Comparison of ENCODE assay signal across 24 cellular contexts in the genomic region with DNA sequence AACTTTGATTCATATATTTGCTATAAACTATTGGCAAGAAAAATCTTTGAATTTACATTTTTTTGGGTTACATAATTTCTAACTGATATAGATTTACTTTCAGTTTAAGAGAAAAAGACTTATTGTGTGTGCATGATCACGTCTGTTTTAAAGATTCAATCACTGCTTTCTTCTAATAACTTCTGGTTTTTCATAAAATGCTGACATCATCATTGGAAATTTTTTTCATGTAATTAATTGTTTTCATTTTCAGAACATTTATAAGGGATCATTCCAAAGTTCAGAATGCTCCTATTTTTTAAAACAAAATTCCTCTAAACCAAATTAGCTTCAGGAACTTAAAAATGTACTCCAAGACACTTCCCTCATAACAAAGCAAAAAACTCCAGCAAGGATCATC.
"Had no signal": no experiment of that assay in that cellular context is flagged by ENCODE, and none has a peak within 500 bp of the region (broad histone marks: within the 10 kb centered on the region; RNA-seq: fewer than 3 reads in every experiment).

No MANE protein-coding gene starts in this region.

- H3K4me3 ChIP-seq: heart right ventricle, testis, transverse colon had no signal

- H3K36me3 ChIP-seq: heart right ventricle, transverse colon had no signal

- H3K27ac ChIP-seq: foreskin keratinocyte, heart right ventricle, testis, transverse colon had no signal

- H3K27me3 ChIP-seq: foreskin keratinocyte, heart right ventricle, testis, transverse colon had no signal

- H3K9me3 ChIP-seq: testis had no signal

- ATAC-seq: activated T-cell treated with anti-CD3 and anti-CD28 coated beads, Interleukin-2, amount 50 U/mL, for 4 hours; activated T-helper 17 cell treated with anti-CD3 and anti-CD28 coated beads, Interleukin-2, amount 50 U/mL, for 72 hours; effector memory CD8-positive, alpha-beta T cell; esophagus mucosa; foreskin keratinocyte; heart right ventricle; right cardiac atrium; stimulated activated naive CD8-positive, alpha-beta T cell treated with anti-CD3 and anti-CD28 coated beads, Interleukin-15, Interleukin-2, amounts not matched to agents 100 U/mL and 50 U/mL, for 24 hours had no signal

- H3K4me1 ChIP-seq: foreskin keratinocyte, heart right ventricle, testis, transverse colon had no signal

- FAIRE-seq: astrocyte, keratinocyte had no signal

- DNase-seq: activated CD4-positive, alpha-beta memory T cell treated with anti-CD3 and anti-CD28 coated beads, Interleukin-2, amount 10 ng/mL, durations not matched to agents 7 days and 5 days; activated CD4-positive, alpha-beta T cell treated with anti-CD3 and anti-CD28 coated beads for 1 hour; activated CD4-positive, alpha-beta T cell treated with anti-CD3 and anti-CD28 coated beads, Interleukin-2, amount 10 ng/mL, durations not matched to agents 7 days and 5 days; activated gamma-delta T cell treated with Interleukin-2 at 50 U/mL for 16 hours; activated naive CD4-positive, alpha-beta T cell treated with anti-CD3 and anti-CD28 coated beads, Interleukin-2, amount 50 U/mL, for 16 hours; activated T-cell treated with anti-CD3 and anti-CD28 coated beads, Interleukin-2, amount 50 U/mL, for 4 hours; amniotic stem cell; caudate nucleus; cortex of kidney; effector memory CD8-positive, alpha-beta T cell; foreskin keratinocyte; heart right ventricle; naive B cell; nephron progenitor cell; right cardiac atrium; stimulated activated CD4-positive, alpha-beta T cell treated with anti-CD3 and anti-CD28 coated beads, Interleukin-2, amount 100 ng/mL, for 48 hours; stimulated activated naive CD8-positive, alpha-beta T cell treated with anti-CD3 and anti-CD28 coated beads, Interleukin-15, Interleukin-2, amounts not matched to agents 100 U/mL and 50 U/mL, for 24 hours; T-helper 2 cell; testis; transverse colon had no signal
